ENCODE assay signal across 8 cellular contexts in the genomic region with DNA sequence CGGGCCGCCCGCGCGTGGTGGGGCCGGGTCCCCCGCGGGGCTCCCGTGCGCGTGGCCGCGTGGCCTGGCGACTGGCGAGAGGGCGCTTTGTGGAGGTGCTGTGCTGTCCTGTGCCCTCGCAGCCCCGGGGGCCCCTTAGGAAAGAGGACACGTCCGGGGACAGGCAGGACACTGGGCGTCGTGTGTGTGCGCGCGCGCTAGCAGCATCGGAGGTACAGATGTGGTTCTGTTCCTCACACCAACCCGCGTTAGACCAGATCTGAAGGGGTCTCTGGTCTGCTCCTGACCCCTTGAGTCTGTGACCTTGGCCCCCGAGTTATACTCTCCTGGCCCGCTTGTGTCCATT. TPM values are rescaled to one million over a fixed set of nuclear protein-coding genes. Genes with fewer than 3 reads are reported as not detected.
A peak's percentile ranks its signal among the peaks of the same experiment; 100 is the strongest.
DNase-seq lines count a peak whose midpoint lies in the region; ATAC-seq, FAIRE-seq and TF ChIP-seq lines count a peak whose summit lies in the region.

No MANE protein-coding gene starts in this region.

- no peaks in the 10 kb centered on the region for H3K9me3 ChIP-seq in breast epithelium
- peaks cover 0 to 2% of the 10 kb centered on the region in 2 donors for H3K9me3 ChIP-seq in lung (ENCODE audit: control insufficient read depth in 2 of 2, insufficient read depth in 1 of 2, low read length in 1 of 2)

- no peak for DNase-seq in breast epithelium (ENCODE audit: low spot score in 2 of 2)
- no peak for DNase-seq in MCF 10A (ENCODE audit: unreplicated experiment)
- DNase-seq in bronchial epithelial cell (ENCODE audit: low read depth): no peak
- DNase-seq in lung (ENCODE audit: low spot score): no peak
- DNase-seq in type B pancreatic cell (ENCODE audit: extremely low spot score, unreplicated experiment): no peak
- DNase-seq in HPDE6-E6E7 (ENCODE audit: extremely low spot score): no peak
- DNase-seq in GM13977 (ENCODE audit: low spot score): no peak
- no peak for DNase-seq in superior temporal gyrus (ENCODE audit: extremely low spot score)

- peaks cover 7% of the 10 kb centered on the region for H3K4me1 Mint-ChIP-seq in MCF 10A (ENCODE audit: insufficient read depth, unreplicated experiment)
- peaks cover 8% of the 10 kb centered on the region for H3K4me1 Mint-ChIP-seq in type B pancreatic cell (ENCODE audit: unreplicated experiment)

- H3K36me3 Mint-ChIP-seq in MCF 10A (ENCODE audit: insufficient read depth, unreplicated experiment) (peaks cover 6% of the 10 kb centered on the region), type B pancreatic cell (no peaks in the 10 kb centered on the region)

- TF ChIP-seq CTCF in breast epithelium (IDR thresholded peaks at IDR 0.05) (no peak), MCF 10A (IDR thresholded peaks at IDR 0.05; ENCODE audit: unreplicated experiment) (no peak), bronchial epithelial cell (IDR thresholded peaks at IDR 0.05; ENCODE audit: insufficient read depth, low read length, severe bottlenecking) (no peak), lung (IDR thresholded peaks at IDR 0.05; ENCODE audit: control extremely low read depth, extremely low read depth) (no peak), type B pancreatic cell (conservative IDR thresholded peaks at IDR 0.05) (no peak), GM13977 (IDR thresholded peaks at IDR 0.05; ENCODE audit: extremely low read depth, insufficient read depth, missing control alignments) (no peak)

- in situ Hi-C loops in GM13977 (cut with MboI; ENCODE audit: low pct_unique_long_range_greater_than_20kb, low sequenced_read_pairs, unreplicated experiment): no loop called here

- WGBS in lung, 2 donors: 13 to 17% methylated on average over 26 to 31 of the region's 31 CpGs

- TF ChIP-seq POLR2A in breast epithelium (IDR thresholded peaks at IDR 0.05): no peak

- no peak overlapping the region for H3K4me3 Mint-ChIP-seq in MCF 10A (ENCODE audit: unreplicated experiment)
- peak overlapping the region; percentile 78 for H3K4me3 Mint-ChIP-seq in type B pancreatic cell

- peaks cover 3 to 6% of the 10 kb centered on the region in 2 donors for H3K4me1 ChIP-seq in breast epithelium
- H3K4me1 ChIP-seq in lung (ENCODE audit: control insufficient read depth in 2 of 2, insufficient read depth in 2 of 2, low read length in 2 of 2): peaks cover 3 to 8% of the 10 kb centered on the region in 2 donors

- CTCF ChIA-PET in MCF 10A (lab: Yijun Ruan, JAX): interaction anchor here (1.5 kb wide), 2 partner anchors 10 to 72 kb away, joined by 3 to 4 read pairs; no protein-coding TSS in a partner anchor

- no peaks in the 10 kb centered on the region for H3K36me3 ChIP-seq in breast epithelium
- H3K36me3 ChIP-seq in bronchial epithelial cell (ENCODE audit: control insufficient read depth, insufficient read depth, low read length): no peaks in the 10 kb centered on the region
- no peaks in the 10 kb centered on the region for H3K36me3 ChIP-seq in lung (ENCODE audit: control insufficient read depth in 2 of 2, insufficient read depth in 2 of 2, low read length in 2 of 2)

- ATAC-seq in lung (ENCODE audit: insufficient read depth, low FRiP score): no peak

- H3K9me3 Mint-ChIP-seq in MCF 10A (ENCODE audit: unreplicated experiment): peaks cover 11% of the 10 kb centered on the region
- H3K9me3 Mint-ChIP-seq in type B pancreatic cell: no peaks in the 10 kb centered on the region

- H3K4me3 ChIP-seq in breast epithelium (peak overlapping the region; percentile 43 to 67 (median 52)), bronchial epithelial cell (ENCODE audit: low read depth, low read length) (peak overlapping the region; percentile 28), lung (peak overlapping the region; percentile 9)

- H3K27me3 ChIP-seq in breast epithelium (peaks cover 0 to 38% of the 10 kb centered on the region in 2 donors), bronchial epithelial cell (ENCODE audit: control insufficient read depth, insufficient read depth, low read length) (peaks cover 8% of the 10 kb centered on the region), lung (ENCODE audit: control insufficient read depth, insufficient read depth) (peaks cover 3% of the 10 kb centered on the region)

- H3K27ac ChIP-seq in breast epithelium: no peak overlapping the region
- H3K27ac ChIP-seq in lung (ENCODE audit: low read depth in 1 of 2, low read length in 1 of 2): peak overlapping the region in 1 of 2 donors; percentile 92

- peaks cover 55% of the 10 kb centered on the region for H3K27me3 Mint-ChIP-seq in MCF 10A (ENCODE audit: insufficient read depth, unreplicated experiment)
- H3K27me3 Mint-ChIP-seq in type B pancreatic cell: peaks cover 63% of the 10 kb centered on the region

- POLR2A ChIA-PET in MCF 10A (lab: Yijun Ruan, JAX): no interaction called here

- no peak for FAIRE-seq in bronchial epithelial cell (lab: Jason Lieb, UNC)

- intact Hi-C loops in breast epithelium (cut with DNase I; ENCODE audit: low total_unique reads): no loop called here
- intact Hi-C loops in MCF 10A (cut with micrococcal nuclease): no loop called here

- no TSS peak for BruUV-seq in MCF 10A (replicated peaks; lab: Mats Ljungman, UMichigan)

- no peak overlapping the region for H3K27ac Mint-ChIP-seq in MCF 10A (ENCODE audit: low read depth, unreplicated experiment)
- no peak overlapping the region for H3K27ac Mint-ChIP-seq in type B pancreatic cell

RNA-seq across cellular contexts. Expression of a gene that starts 0.5 kb away (rescaled TPM):
- total RNA-seq in breast epithelium (under 1 TPM in 1 of 3 donors, not detected in 2; 0.48 TPM), MCF 10A (2022) (not detected in 2 replicates), bronchial epithelial cell (0.79 TPM in 1 of 2 replicates, not detected in the other), lung (1 to 10 TPM; 3.6 to 6.6 TPM), type B pancreatic cell (ENCODE audit: low replicate concordance) (0.21 and 2.4 TPM in 2 replicates)
- polyA plus RNA-seq in lung: 1 to 10 TPM in 1 of 2 donors, under 1 TPM in 1; 0.81 to 2.5 TPM
